Comparison of ENCODE assay signal across 8 cellular contexts in the genomic region with DNA sequence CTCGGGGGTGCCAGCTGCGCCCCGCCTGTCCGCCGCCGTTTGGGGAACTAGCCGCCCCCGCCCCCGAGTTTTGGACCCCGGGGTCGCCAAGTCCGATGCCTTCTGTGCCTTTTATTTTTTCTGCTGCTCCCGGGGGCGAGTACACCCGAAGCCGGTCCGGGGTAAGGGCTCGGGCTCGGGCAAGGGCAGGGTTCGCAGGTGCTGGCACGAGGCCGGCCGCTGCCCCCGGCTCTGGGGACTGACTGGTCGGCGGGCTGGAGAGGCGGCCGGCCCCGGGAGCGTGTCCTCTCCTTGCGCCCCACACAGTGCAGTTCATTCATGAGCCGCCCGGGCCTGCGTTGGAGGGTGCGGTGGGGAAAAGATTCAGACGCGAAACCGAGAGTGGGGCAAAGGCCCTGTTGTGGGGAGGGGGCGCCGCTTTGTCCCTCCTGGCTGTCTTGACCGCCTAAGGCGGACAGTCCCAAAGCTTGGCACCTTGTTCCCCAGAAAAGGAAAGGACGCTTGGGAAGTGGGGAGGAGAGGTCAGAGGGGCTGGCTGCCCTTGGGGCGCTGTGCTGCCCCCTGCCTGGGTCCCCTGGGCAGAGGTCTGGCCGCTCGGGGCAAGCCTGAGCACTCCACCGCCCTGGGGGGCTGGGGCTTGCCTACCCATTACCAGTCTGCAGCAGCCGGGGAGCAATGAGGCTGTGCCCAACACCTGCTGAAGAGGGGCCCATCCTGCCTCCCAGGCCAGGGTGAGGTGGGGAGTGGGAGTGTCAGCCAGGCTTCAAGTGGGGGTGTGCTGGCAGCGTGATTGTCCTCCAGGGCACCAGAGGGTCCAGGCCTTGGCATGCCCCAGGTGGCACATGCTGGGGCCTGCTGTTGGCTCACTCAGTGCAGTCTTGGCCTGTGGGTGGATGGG. TPM values are rescaled to one million over a fixed set of nuclear protein-coding genes. Genes with fewer than 3 reads are reported as not detected.
A peak's percentile ranks its signal among the peaks of the same experiment; 100 is the strongest.
DNase-seq lines count a peak whose midpoint lies in the region; ATAC-seq, FAIRE-seq and TF ChIP-seq lines count a peak whose summit lies in the region.

No MANE protein-coding gene starts in this region.

- H3K9ac ChIP-seq in PC-3 (ENCODE audit: low read length): peak overlapping the region; percentile 92

- peak; percentile 38 to 57 for DNase-seq in AML-193 (lab: John Stamatoyannopoulos, UW)
- DNase-seq in GM18507 (ENCODE audit: extremely low spot score, insufficient read length, low read depth): peak; percentile 18
- DNase-seq in PC-3: peak; percentile 30
- DNase-seq in breast epithelium (ENCODE audit: low spot score in 2 of 2): peak; percentile 33 to 58
- peak; percentile 48 for DNase-seq in iris pigment epithelial cell (ENCODE audit: low read depth)
- DNase-seq in spleen: peak; percentile 90
- no peak for DNase-seq in GM19240 (ENCODE audit: insufficient read length, low spot score)
- DNase-seq in NK-92 treated with Interleukin-12 subunit alpha and Interleukin-12 subunit beta, amount 100 ng/mL, for 24 hours (lab: John Stamatoyannopoulos, UW): no peak

- no peaks in the 10 kb centered on the region; the same call in 1 of the 2 replicates for H3K36me3 ChIP-seq in PC-3 (ENCODE audit: low read depth, low read length)
- H3K36me3 ChIP-seq in breast epithelium: no peaks in the 10 kb centered on the region
- no peaks in the 10 kb centered on the region for H3K36me3 ChIP-seq in spleen

- CTCF ChIA-PET in PC-3 (lab: Charles Lee): interaction anchor here (0.6 kb wide), 1 partner anchor 1032 kb away, joined by 5 read pairs; no protein-coding TSS in a partner anchor

- peak overlapping the region; percentile 99 for H3K4me2 ChIP-seq in PC-3 (ENCODE audit: low read length)

- TF ChIP-seq POLR2A in breast epithelium (IDR thresholded peaks at IDR 0.05): no peak
- no peak for TF ChIP-seq POLR2A in spleen (IDR thresholded peaks at IDR 0.05)

- peak; percentile 59 for ATAC-seq in PC-3

- no peak for FAIRE-seq in GM18507 (lab: Jason Lieb, UNC)

- H3K4me3 ChIP-seq in PC-3 (ENCODE audit: low read length) (peak overlapping the region; percentile 95), breast epithelium (peak overlapping the region; percentile 96 to 100 (median 99)), spleen (peak overlapping the region; percentile 82 to 97 (median 90))

- no peaks in the 10 kb centered on the region for H3F3A ChIP-seq in PC-3 (ENCODE audit: low read length, unreplicated experiment)

- peaks cover 33% of the 10 kb centered on the region for H4K20me1 ChIP-seq in PC-3 (ENCODE audit: low read length)

- H3K9me2 ChIP-seq in PC-3 (replicated peaks; ENCODE audit: low read length): no peaks in the 10 kb centered on the region

- H3K9me3 ChIP-seq in PC-3 (ENCODE audit: low read length) (no peaks in the 10 kb centered on the region), breast epithelium (no peaks in the 10 kb centered on the region), spleen (no peaks in the 10 kb centered on the region)

- POLR2A ChIA-PET in PC-3 (lab: Charles Lee; ENCODE audit: unreplicated experiment): interaction anchor here (0.6 to 1.0 kb wide), 3 partner anchors 12 to 440 kb away, joined by 3 to 11 read pairs (median 11); no protein-coding TSS in a partner anchor

- H2AFZ ChIP-seq in PC-3 (ENCODE audit: low read length): peak overlapping the region; percentile 82

- H3K4me1 ChIP-seq in PC-3 (ENCODE audit: insufficient read depth, low read length): peaks cover 36% of the 10 kb centered on the region
- H3K4me1 ChIP-seq in breast epithelium: peaks cover 5 to 6% of the 10 kb centered on the region in 2 donors
- H3K4me1 ChIP-seq in spleen: peaks cover 29 to 68% (median 48%) of the 10 kb centered on the region in 6 donors

- intact Hi-C loops in PC-3 (cut with micrococcal nuclease): no loop called here
- intact Hi-C loops in breast epithelium (cut with DNase I; ENCODE audit: low total_unique reads): no loop called here
- intact Hi-C loops in spleen (cut with DNase I; ENCODE audit: low total_unique reads): no loop called here

- peaks cover 73% of the 10 kb centered on the region for H3K79me2 ChIP-seq in PC-3 (ENCODE audit: low read length)

- H3K27ac ChIP-seq in PC-3 (ENCODE audit: low read length) (no peak overlapping the region), breast epithelium (peak overlapping the region; percentile 96 to 97), spleen (peak overlapping the region; percentile 44 to 94 (median 89))

- TF ChIP-seq CTCF in PC-3 (conservative IDR thresholded peaks at IDR 0.05; ENCODE audit: low read depth, low read length) (0 out of 2 replicates have a peak, but pooled peaks have one; percentile 12), breast epithelium (IDR thresholded peaks at IDR 0.05) (peak in 2 of 3 donors; percentile 19 to 36), spleen (IDR thresholded peaks at IDR 0.05 in 8 of 11, conservative IDR thresholded peaks at IDR 0.05 in 3 of 11) (peak in 5 of 11 experiments; percentile 9 to 41 (median 28))

- BruUV-seq in PC-3 (replicated peaks; lab: Mats Ljungman, UMichigan): TSS peak; percentile 27

- WGBS in spleen, 5 donors: 7 to 13% (median 12%) methylated on average over 27 to 49 of the region's 49 CpGs

- H3K27me3 ChIP-seq in PC-3 (ENCODE audit: low read length): no peaks in the 10 kb centered on the region
- no peaks in the 10 kb centered on the region for H3K27me3 ChIP-seq in breast epithelium
- no peaks in the 10 kb centered on the region for H3K27me3 ChIP-seq in spleen (replicated peaks in 1 of 7)

RNA-seq across cellular contexts. Expression of a gene that starts 0.9 kb away (rescaled TPM):
- 23.6 and 26.9 TPM in 2 replicates for total RNA-seq in PC-3 (2014; rRNA removed)
- 10 to 100 TPM; 16.7 to 21.8 (median 18.9) TPM for total RNA-seq in breast epithelium
- total RNA-seq in spleen: 10 to 100 TPM; 12.3 to 24.8 (median 19.4) TPM
- 1 to 10 TPM; 2.8 to 8.5 (median 3.5) TPM for polyA plus RNA-seq in spleen

RNA-seq across cellular contexts. Expression of a gene that starts 1.0 kb away (rescaled TPM):
- 164 and 192 TPM in 2 replicates for total RNA-seq in PC-3 (2014; rRNA removed)
- 10 to 100 TPM; 24.6 to 55.7 (median 30.4) TPM for total RNA-seq in breast epithelium
- 10 to 100 TPM; 20.2 to 31.7 (median 23.8) TPM for total RNA-seq in spleen
- 10 to 100 TPM; 34.8 to 55.3 (median 41.4) TPM for polyA plus RNA-seq in spleen

RNA-seq across cellular contexts. Expression of a gene that starts 30.4 kb away (rescaled TPM):
- not detected in 2 replicates for total RNA-seq in PC-3 (2014; rRNA removed)
- 1 to 10 TPM; 1.1 to 3.8 (median 2.9) TPM for total RNA-seq in breast epithelium
- total RNA-seq in spleen: under 1 TPM in 4 of 7 donors, not detected in 3; 0.13 to 0.26 (median 0.20) TPM
- under 1 TPM; 0.12 to 0.19 (median 0.17) TPM for polyA plus RNA-seq in spleen

Comparison
In these comparisons a context has a peak if more than half of its experiments do, and no peak if none do; other contexts are left out.
1. DNase-seq: peak in AML-193 (2 of 2), GM18507 (single experiment), PC-3 (single experiment), breast epithelium (2 of 2), iris pigment epithelial cell (single experiment) and spleen (single experiment); none in GM19240 (single experiment) and NK-92 treated with Interleukin-12 subunit alpha and Interleukin-12 subunit beta, amount 100 ng/mL, for 24 hours (single experiment).
2. Peak in every context shown above with its lines, with median percentiles within 50 percentile points of each other: H3K4me3 ChIP-seq.